13 cellular contexts compared by ENCODE assay signal in genomic region chr4:75251547-75251946, GRCh38.
DNase-seq lines count a peak whose midpoint lies in the region; ATAC-seq, FAIRE-seq and TF ChIP-seq lines count a peak whose summit lies in the region.
"Had no signal": no experiment of that assay in that cellular context is flagged by ENCODE, and none has a peak within 500 bp of the region (broad histone marks: within the 10 kb centered on the region; RNA-seq: fewer than 3 reads in every experiment).

No MANE protein-coding gene starts in this region.

- TF ChIP-seq CTCF in GM23338 (conservative IDR thresholded peaks at IDR 0.05; ENCODE audit: low read depth in 2 of 2) = no peak

- no peaks in the 10 kb centered on the region for H4K20me1 ChIP-seq in GM23338 (replicated peaks; ENCODE audit: insufficient read depth)

- no peak for DNase-seq in GM12892 (ENCODE audit: insufficient read length)
- DNase-seq in NAMALWA (ENCODE audit: low spot score) = peak; percentile 11
- DNase-seq in GM23338 (ENCODE audit: low spot score) = no peak
- no peak for DNase-seq in stimulated activated CD4-positive, alpha-beta T cell treated with anti-CD3 and anti-CD28 coated beads, Interleukin-4, amount 100 ng/mL, for 24 hours
- no peak for DNase-seq in erythroblast (lab: John Stamatoyannopoulos, UW)
- DNase-seq in activated CD4-positive, alpha-beta T cell treated with anti-CD3 and anti-CD28 coated beads for 48 hours = no peak
- DNase-seq: GM23248, kidney glomerular epithelial cell, ovary, T1000 had no signal

- H3K36me3 Mint-ChIP-seq in GM23338 (ENCODE audit: low read depth) = no peaks in the 10 kb centered on the region

- no peak overlapping the region for H3K4me3 ChIP-seq in GM23338
- H3K4me3 ChIP-seq: GM23248, ovary had no signal

- no peak overlapping the region for H2AFZ ChIP-seq in GM23338
- H2AFZ ChIP-seq: GM23248 had no signal

- no peak for TF ChIP-seq POLR2A in GM12892 (IDR thresholded peaks at IDR 0.05; ENCODE audit: low read depth, low read length)
- no peak for TF ChIP-seq POLR2A in erythroblast (IDR thresholded peaks at IDR 0.05; ENCODE audit: low read length)

- H3K4me1 ChIP-seq in GM23338 (ENCODE audit: insufficient read depth) = no peaks in the 10 kb centered on the region

- H3K27ac Mint-ChIP-seq in GM23338 = no peak overlapping the region
- H3K27ac Mint-ChIP-seq: stimulated activated naive CD8-positive, alpha-beta T cell treated with anti-CD3 and anti-CD28 coated beads, Interleukin-15, Interleukin-2, amounts not matched to agents 100 ng/mL and 50 ng/mL, for 24 hours had no signal

- FAIRE-seq in GM12892 (lab: Jason Lieb, UNC) = peak; percentile 65

- no peaks in the 10 kb centered on the region for H3K9me3 Mint-ChIP-seq in GM23338

- no peak overlapping the region for H3K4me2 ChIP-seq in GM23338

- no peaks in the 10 kb centered on the region for H3F3A ChIP-seq in GM23338 (replicated peaks; ENCODE audit: low read depth)

- no peaks in the 10 kb centered on the region for H3K36me3 ChIP-seq in GM23338 (ENCODE audit: insufficient read depth)
- H3K36me3 ChIP-seq: ovary had no signal

- H3K27me3 Mint-ChIP-seq in GM23338 (ENCODE audit: insufficient read depth, low read depth, poor library complexity) = peaks cover 4% of the 10 kb centered on the region
- H3K27me3 Mint-ChIP-seq: stimulated activated naive CD8-positive, alpha-beta T cell treated with anti-CD3 and anti-CD28 coated beads, Interleukin-15, Interleukin-2, amounts not matched to agents 100 ng/mL and 50 ng/mL, for 24 hours had no signal

- peaks cover 6% of the 10 kb centered on the region; the same call in 1 of the 2 replicates for H3K9me2 ChIP-seq in GM23338 (ENCODE audit: insufficient read depth)

- H3K4me3 Mint-ChIP-seq in GM23338 = no peak overlapping the region
- H3K4me3 Mint-ChIP-seq: stimulated activated naive CD8-positive, alpha-beta T cell treated with anti-CD3 and anti-CD28 coated beads, Interleukin-15, Interleukin-2, amounts not matched to agents 100 ng/mL and 50 ng/mL, for 24 hours had no signal

- H3K79me2 ChIP-seq in GM23338 (replicated peaks; ENCODE audit: insufficient read depth) = no peaks in the 10 kb centered on the region

- ATAC-seq in GM19452 (IDR thresholded peaks at IDR 0.05; ENCODE audit: unreplicated experiment) (peak; percentile 66), HG02938 (IDR thresholded peaks at IDR 0.05; ENCODE audit: unreplicated experiment) (peak; percentile 83), GM23338 (no peak)

- no peaks in the 10 kb centered on the region for H3K27me3 ChIP-seq in GM23338 (ENCODE audit: insufficient read depth)
- H3K27me3 ChIP-seq: ovary had no signal

- no peak overlapping the region for H3K27ac ChIP-seq in GM23338 (ENCODE audit: low read depth)
- H3K27ac ChIP-seq: GM23248, ovary had no signal

- H3K4me1 Mint-ChIP-seq in GM23338 = no peaks in the 10 kb centered on the region; the same call in 2 of the 3 replicates

TF ChIP-seq in GM23338, 12 proteins besides CTCF, POLR2A, EP300 and RAD21:
- no peak for TF ChIP-seq EZH2phosphoT487 (IDR thresholded peaks at IDR 0.05; ENCODE audit: unreplicated experiment)
- no peak for TF ChIP-seq POLR2AphosphoS5 (IDR thresholded peaks at IDR 0.05; ENCODE audit: low read depth)
- TF ChIP-seq STAT1 (IDR thresholded peaks at IDR 0.05; ENCODE audit: unreplicated experiment) = no peak
- TF ChIP-seq, protein P1, sequence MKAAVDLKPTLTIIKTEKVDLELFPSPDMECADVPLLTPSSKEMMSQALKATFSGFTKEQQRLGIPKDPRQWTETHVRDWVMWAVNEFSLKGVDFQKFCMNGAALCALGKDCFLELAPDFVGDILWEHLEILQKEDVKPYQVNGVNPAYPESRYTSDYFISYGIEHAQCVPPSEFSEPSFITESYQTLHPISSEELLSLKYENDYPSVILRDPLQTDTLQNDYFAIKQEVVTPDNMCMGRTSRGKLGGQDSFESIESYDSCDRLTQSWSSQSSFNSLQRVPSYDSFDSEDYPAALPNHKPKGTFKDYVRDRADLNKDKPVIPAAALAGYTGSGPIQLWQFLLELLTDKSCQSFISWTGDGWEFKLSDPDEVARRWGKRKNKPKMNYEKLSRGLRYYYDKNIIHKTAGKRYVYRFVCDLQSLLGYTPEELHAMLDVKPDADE (IDR thresholded peaks at IDR 0.05) = no peak
- no peak for TF ChIP-seq EZH2 (IDR thresholded peaks at IDR 0.05; ENCODE audit: low read depth, unreplicated experiment)
- TF ChIP-seq NANOG (IDR thresholded peaks at IDR 0.05; ENCODE audit: borderline replicate concordance) = no peak
- TF ChIP-seq ZNF114 (CRISPR knock-in tag; IDR thresholded peaks at IDR 0.05) = no peak
